Comparison of ENCODE assay signal across 8 cellular contexts in genomic region chr2:174778479-174778962, GRCh38. TPM values are rescaled to one million over a fixed set of nuclear protein-coding genes. Genes with fewer than 3 reads are reported as not detected.
A peak's percentile ranks its signal among the peaks of the same experiment; 100 is the strongest.
DNase-seq lines count a peak whose midpoint lies in the region; ATAC-seq and TF ChIP-seq lines count a peak whose summit lies in the region.

No MANE protein-coding gene starts in this region.

- H3K4me3 Mint-ChIP-seq in Calu3 (ENCODE audit: low read depth, unreplicated experiment): no peak overlapping the region

- no peak overlapping the region for H3K27ac Mint-ChIP-seq in Calu3 (ENCODE audit: unreplicated experiment)

- TF ChIP-seq CTCF in Calu3 (IDR thresholded peaks at IDR 0.05; ENCODE audit: unreplicated experiment) (no peak), mammary epithelial cell (conservative IDR thresholded peaks at IDR 0.05 in 1 of 2, IDR thresholded peaks at IDR 0.05 in 1 of 2; ENCODE audit: extremely low read depth in 1 of 2, insufficient read depth in 1 of 2, low read depth in 1 of 2, low read length in 2 of 2) (no peak)

- no peaks in the 10 kb centered on the region for H3K9me3 ChIP-seq in mammary epithelial cell (replicated peaks; ENCODE audit: insufficient read depth, low read length)

- no peak overlapping the region for H3K4me2 ChIP-seq in mammary epithelial cell (ENCODE audit: insufficient read depth, low read depth, low read length)

- WGBS in mammary epithelial cell (ENCODE audit: low coverage, missing lambda C conversion rate): 33% methylated on average over 7 of the region's 9 CpGs

- dilution Hi-C loops in mammary epithelial cell (cut with HindIII; ENCODE audit: low sequenced_read_pairs): no loop called here

- CTCF ChIA-PET in Calu3 (lab: Charles Lee): no interaction called here
- CTCF ChIA-PET in mammary epithelial cell (lab: Charles Lee; ENCODE audit: low non-redundant PET): no interaction called here

- H3K4me1 Mint-ChIP-seq in Calu3 (ENCODE audit: low read depth, unreplicated experiment): peaks cover 12% of the 10 kb centered on the region

- no peak overlapping the region for H3K4me3 ChIP-seq in mammary epithelial cell (replicated peaks in 1 of 3; ENCODE audit: insufficient read depth in 1 of 3, low read depth in 2 of 3, low read length in 3 of 3)

- DNase-seq in Calu3 (peak; percentile 18), mammary epithelial cell (peak; percentile 69), myocyte (ENCODE audit: low read depth) (peak; percentile 97), NCI-H446 treated with DMSO at 0.1 percent for 48 hours (lab: John Stamatoyannopoulos, UW) (no peak), NCI-H526 (lab: John Stamatoyannopoulos, UW) (no peak)
- DNase-seq in activated CD4-positive, CD25-positive, alpha-beta regulatory T cell treated with anti-CD3 and anti-CD28 coated beads, Interleukin-2, amount 50 U/mL, for 72 hours: peak; percentile 60
- DNase-seq in stimulated activated naive CD4-positive, alpha-beta T cell treated with Interleukin-2 at 50 U/mL for 16 hours (lab: John Stamatoyannopoulos, UW): peak; percentile 63

- no peaks in the 10 kb centered on the region for H3K79me2 ChIP-seq in mammary epithelial cell (ENCODE audit: insufficient read depth, low read length)

- H3K36me3 Mint-ChIP-seq in Calu3 (ENCODE audit: insufficient read depth, unreplicated experiment): peaks cover 5% of the 10 kb centered on the region

- H2AFZ ChIP-seq in mammary epithelial cell (ENCODE audit: low read depth, low read length): peak overlapping the region; percentile 45

- H3K27ac ChIP-seq in mammary epithelial cell (ENCODE audit: insufficient read depth, low read depth, low read length): no peak overlapping the region

- peak; percentile 60 for ATAC-seq in HG03280 (IDR thresholded peaks at IDR 0.05; ENCODE audit: unreplicated experiment)

- H3K27me3 Mint-ChIP-seq in Calu3 (ENCODE audit: unreplicated experiment): peaks cover 8% of the 10 kb centered on the region

- BruUV-seq in Calu3 (replicated peaks; lab: Mats Ljungman, UMichigan): no TSS peak
- no TSS peak for BruUV-seq in mammary epithelial cell (replicated peaks; lab: Mats Ljungman, UMichigan)

- H3K9ac ChIP-seq in mammary epithelial cell (ENCODE audit: insufficient read depth, low read length): no peak overlapping the region

- H3K4me1 ChIP-seq in mammary epithelial cell (ENCODE audit: insufficient read depth, low read length): peaks cover 4% of the 10 kb centered on the region

- in situ Hi-C loops in mammary epithelial cell (cut with MboI; ENCODE audit: low sequenced_read_pairs in 2 of 2): no loop called here

- intact Hi-C loops in Calu3 (cut with micrococcal nuclease; ENCODE audit: unreplicated experiment) (no loop called here), mammary epithelial cell (cut with micrococcal nuclease) (no loop called here)

- H3K9me3 Mint-ChIP-seq in Calu3 (ENCODE audit: low read depth, unreplicated experiment): no peaks in the 10 kb centered on the region

- no peaks in the 10 kb centered on the region for H4K20me1 ChIP-seq in mammary epithelial cell (ENCODE audit: insufficient read depth, low read length)

- no peaks in the 10 kb centered on the region for H3K36me3 ChIP-seq in mammary epithelial cell (ENCODE audit: insufficient read depth, low read length)

- no peaks in the 10 kb centered on the region for H3K27me3 ChIP-seq in mammary epithelial cell (ENCODE audit: insufficient read depth, low read length)

RNA-seq across cellular contexts. Expression of gene CHRNA1, which starts 14.2 kb away (rescaled TPM):
- total RNA-seq in Calu3 (2022) (not detected in 2 replicates), mammary epithelial cell (not detected), myocyte (1,841 and 1,867 TPM in 2 replicates)
- not detected for polyA plus RNA-seq in mammary epithelial cell
- not detected for polyA minus RNA-seq in mammary epithelial cell
- polyA plus RNA-seq in myocyte (2012): 770 TPM

Comparison
In these comparisons a context has a peak if more than half of its experiments do, and no peak if none do; other contexts are left out.
1. DNase-seq: peak in Calu3 (single experiment), activated CD4-positive, CD25-positive, alpha-beta regulatory T cell treated with anti-CD3 and anti-CD28 coated beads, Interleukin-2, amount 50 U/mL, for 72 hours (single experiment), mammary epithelial cell (single experiment), myocyte (single experiment) and stimulated activated naive CD4-positive, alpha-beta T cell treated with Interleukin-2 at 50 U/mL for 16 hours (single experiment); none in NCI-H446 treated with DMSO at 0.1 percent for 48 hours (single experiment) and NCI-H526 (0 of 2).
2. RNA of gene CHRNA1, which starts 14.2 kb away (total RNA-seq): 1,841 to 1,867 TPM in myocyte; not detected in Calu3 and not detected in mammary epithelial cell; every median in the first group is over 1,000 times any median in the second.